18 cellular contexts compared by ENCODE assay signal in genomic region chr16:83797013-83797412, GRCh38.
"Had no signal": no experiment of that assay in that cellular context is flagged by ENCODE, and none has a peak within 500 bp of the region (broad histone marks: within the 10 kb centered on the region; RNA-seq: fewer than 3 reads in every experiment).

No MANE protein-coding gene starts in this region.

- ATAC-seq: activated CD4-positive, alpha-beta T cell treated with anti-CD3 and anti-CD28 coated beads for 36 hours; activated naive CD4-positive, alpha-beta T cell treated with anti-CD3 and anti-CD28 coated beads, Interleukin-2, amount 50 U/mL, for 72 hours; natural killer cell treated with Interleukin-12 subunit alpha and Interleukin-12 subunit beta and Interleukin-15 and Interleukin-18, amount 100 ng/mL, for 72 hours; stimulated activated naive CD8-positive, alpha-beta T cell treated with anti-CD3 and anti-CD28 coated beads, Interleukin-15, Interleukin-2, amounts not matched to agents 100 U/mL and 50 U/mL, for 24 hours had no signal

- DNase-seq: activated CD4-positive, alpha-beta T cell treated with anti-CD3 and anti-CD28 coated beads for 36 hours; activated CD4-positive, alpha-beta T cell treated with anti-CD3 and anti-CD28 coated beads, Interleukin-2, amount 50 U/mL, for 48 hours; activated gamma-delta T cell treated with Interleukin-2 at 50 U/mL for 16 hours; activated T-cell treated with anti-CD3 and anti-CD28 coated beads for 4 hours; adrenal gland; erythroblast; foreskin melanocyte; glutamatergic neuron; hippocampal formation; islet precursor cell; occipital lobe; posterior cingulate gyrus; stimulated activated CD4-positive, alpha-beta T cell treated with anti-CD3 and anti-CD28 coated beads, Interleukin-1b, Interleukin-23, amount 100 ng/mL, for 48 hours; stimulated activated naive CD8-positive, alpha-beta T cell treated with anti-CD3 and anti-CD28 coated beads, Interleukin-15, Interleukin-2, amounts not matched to agents 100 U/mL and 50 U/mL, for 24 hours; transverse colon; uterus had no signal
